In genomic region chr19:2819540-2820111, GRCh38 we compare ENCODE assay signal across 8 cellular contexts. TPM values are rescaled to one million over a fixed set of nuclear protein-coding genes. Genes with fewer than 3 reads are reported as not detected.
A peak's percentile ranks its signal among the peaks of the same experiment; 100 is the strongest.
DNase-seq lines count a peak whose midpoint lies in the region; ATAC-seq and TF ChIP-seq lines count a peak whose summit lies in the region.

ZNF554 (plus strand) TSS chr19:2819868; CDS start chr19:2820072, 204 bp downstream.

- TF ChIP-seq CTCF in GM12801 (IDR thresholded peaks at IDR 0.05; ENCODE audit: extremely low read depth, insufficient read length) (peak; percentile 13), ovary (IDR thresholded peaks at IDR 0.05) (peak; percentile 93 to 99 (median 98)), thyroid gland (IDR thresholded peaks at IDR 0.05) (peak; percentile 82 to 99 (median 95))

- H3K27me3 Mint-ChIP-seq in activated naive CD8-positive, alpha-beta T cell treated with anti-CD3 and anti-CD28 coated beads for 36 hours: no peaks in the 10 kb centered on the region

- TF ChIP-seq POLR2A in ovary (IDR thresholded peaks at IDR 0.05): peak; percentile 20
- TF ChIP-seq POLR2A in thyroid gland (IDR thresholded peaks at IDR 0.05): peak in 1 of 2 donors; percentile 69

- peak; percentile 82 for ATAC-seq in HG02623 (IDR thresholded peaks at IDR 0.05; ENCODE audit: unreplicated experiment)
- ATAC-seq in SK-N-SH treated with all-trans-retinoic acid at 6 μM for 48 hours: peak; percentile 98
- peak; percentile 99 for ATAC-seq in Right ventricle myocardium superior (ENCODE audit: poor library complexity)

- H3K4me1 ChIP-seq in ovary (ENCODE audit: insufficient read depth): peaks cover 7% of the 10 kb centered on the region
- H3K4me1 ChIP-seq in thyroid gland: peaks cover 6% of the 10 kb centered on the region in 2 donors

- H3K36me3 ChIP-seq in ovary: no peaks in the 10 kb centered on the region
- peaks cover 0 to 4% of the 10 kb centered on the region in 2 donors for H3K36me3 ChIP-seq in thyroid gland

- H3K9me3 ChIP-seq in ovary: no peaks in the 10 kb centered on the region
- no peaks in the 10 kb centered on the region for H3K9me3 ChIP-seq in thyroid gland

- H3K27me3 ChIP-seq in ovary (no peaks in the 10 kb centered on the region), thyroid gland (no peaks in the 10 kb centered on the region)

- no peak within 1 kb of the TSS for H3K27ac Mint-ChIP-seq in activated naive CD8-positive, alpha-beta T cell treated with anti-CD3 and anti-CD28 coated beads for 36 hours

- H3K27ac ChIP-seq in ovary (peak within 1 kb of the TSS; percentile 52 to 55), thyroid gland (peak within 1 kb of the TSS in 1 of 3 donors; percentile 27)

- DNase-seq in NCI-H1092 treated with DMSO at 0.1 percent for 48 hours (lab: John Stamatoyannopoulos, UW) (peak; percentile 96), Right ventricle myocardium superior (peak; percentile 99), ovary (peak; percentile 97 to 99 (median 98)), thyroid gland (peak; percentile 98)
- DNase-seq in activated naive CD8-positive, alpha-beta T cell treated with anti-CD3 and anti-CD28 coated beads for 36 hours: peak; percentile 99

- peaks cover 2% of the 10 kb centered on the region for H3K4me1 Mint-ChIP-seq in activated naive CD8-positive, alpha-beta T cell treated with anti-CD3 and anti-CD28 coated beads for 36 hours

- no peaks in the 10 kb centered on the region for H3K9me3 Mint-ChIP-seq in activated naive CD8-positive, alpha-beta T cell treated with anti-CD3 and anti-CD28 coated beads for 36 hours

- TF ChIP-seq EP300 in ovary (IDR thresholded peaks at IDR 0.05): no peak

- no peaks in the 10 kb centered on the region for H3K36me3 Mint-ChIP-seq in activated naive CD8-positive, alpha-beta T cell treated with anti-CD3 and anti-CD28 coated beads for 36 hours

- H3K4me3 Mint-ChIP-seq in activated naive CD8-positive, alpha-beta T cell treated with anti-CD3 and anti-CD28 coated beads for 36 hours: peak within 1 kb of the TSS; percentile 84

- 0 to 1% (median 1%) methylated on average over 24 to 64 of the region's 64 CpGs for WGBS in ovary, 3 donors
- 0 to 1% methylated on average over 11 to 26 of the region's 64 CpGs for WGBS in thyroid gland, 2 donors

- H3K4me3 ChIP-seq in ovary (peak within 1 kb of the TSS; percentile 82), thyroid gland (replicated peaks in 1 of 3) (peak within 1 kb of the TSS; percentile 75 to 95 (median 83))

- intact Hi-C loops in Right ventricle myocardium superior (cut with DNase I): no loop called here
- intact Hi-C loops in ovary (cut with DNase I): no loop called here
- intact Hi-C loops in thyroid gland (cut with DNase I): no loop called here

TF ChIP-seq in SK-N-SH treated with all-trans-retinoic acid at 6 μM for 48 hours, 23 proteins besides CTCF, POLR2A, EP300 and RAD21:
- TF ChIP-seq TOX (CRISPR knock-in tag; IDR thresholded peaks at IDR 0.05; ENCODE audit: borderline replicate concordance) (no peak), ZFP3 (CRISPR knock-in tag; IDR thresholded peaks at IDR 0.05) (0 out of 2 replicates have a peak, but pooled peaks have one; percentile 37), PATZ1 (CRISPR knock-in tag; IDR thresholded peaks at IDR 0.05; ENCODE audit: borderline replicate concordance) (no peak)
- TF ChIP-seq, protein P1, sequence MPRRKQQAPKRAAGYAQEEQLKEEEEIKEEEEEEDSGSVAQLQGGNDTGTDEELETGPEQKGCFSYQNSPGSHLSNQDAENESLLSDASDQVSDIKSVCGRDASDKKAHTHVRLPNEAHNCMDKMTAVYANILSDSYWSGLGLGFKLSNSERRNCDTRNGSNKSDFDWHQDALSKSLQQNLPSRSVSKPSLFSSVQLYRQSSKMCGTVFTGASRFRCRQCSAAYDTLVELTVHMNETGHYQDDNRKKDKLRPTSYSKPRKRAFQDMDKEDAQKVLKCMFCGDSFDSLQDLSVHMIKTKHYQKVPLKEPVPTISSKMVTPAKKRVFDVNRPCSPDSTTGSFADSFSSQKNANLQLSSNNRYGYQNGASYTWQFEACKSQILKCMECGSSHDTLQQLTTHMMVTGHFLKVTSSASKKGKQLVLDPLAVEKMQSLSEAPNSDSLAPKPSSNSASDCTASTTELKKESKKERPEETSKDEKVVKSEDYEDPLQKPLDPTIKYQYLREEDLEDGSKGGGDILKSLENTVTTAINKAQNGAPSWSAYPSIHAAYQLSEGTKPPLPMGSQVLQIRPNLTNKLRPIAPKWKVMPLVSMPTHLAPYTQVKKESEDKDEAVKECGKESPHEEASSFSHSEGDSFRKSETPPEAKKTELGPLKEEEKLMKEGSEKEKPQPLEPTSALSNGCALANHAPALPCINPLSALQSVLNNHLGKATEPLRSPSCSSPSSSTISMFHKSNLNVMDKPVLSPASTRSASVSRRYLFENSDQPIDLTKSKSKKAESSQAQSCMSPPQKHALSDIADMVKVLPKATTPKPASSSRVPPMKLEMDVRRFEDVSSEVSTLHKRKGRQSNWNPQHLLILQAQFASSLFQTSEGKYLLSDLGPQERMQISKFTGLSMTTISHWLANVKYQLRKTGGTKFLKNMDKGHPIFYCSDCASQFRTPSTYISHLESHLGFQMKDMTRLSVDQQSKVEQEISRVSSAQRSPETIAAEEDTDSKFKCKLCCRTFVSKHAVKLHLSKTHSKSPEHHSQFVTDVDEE (CRISPR knock-in tag; IDR thresholded peaks at IDR 0.05): peak; percentile 28; the same call in 1 of the 2 replicates

RNA-seq across cellular contexts. Expression of gene ZNF554, which starts in this region (rescaled TPM):
- total RNA-seq in activated naive CD8-positive, alpha-beta T cell treated with anti-CD3 and anti-CD28 coated beads for 36 hours: 1 to 10 TPM; 1.2 to 1.3 TPM
- total RNA-seq in Right ventricle myocardium superior (4.3 TPM), ovary (10 to 100 TPM in 1 of 7 donors, 1 to 10 TPM in 6; 4.9 to 10.5 (median 7.6) TPM), thyroid gland (1 to 10 TPM; 4.9 to 9.2 (median 6.2) TPM)
- 1 to 10 TPM; 5.7 to 6.9 TPM for polyA plus RNA-seq in ovary

Comparison
In these comparisons a context has a peak if more than half of its experiments do, and no peak if none do; other contexts are left out.
1. CTCF ChIP-seq: peak in every context shown above with its lines; median percentile 98 in ovary; 95 in thyroid gland; 13 in GM12801.